27 cellular contexts compared by ENCODE assay signal in the genomic region with DNA sequence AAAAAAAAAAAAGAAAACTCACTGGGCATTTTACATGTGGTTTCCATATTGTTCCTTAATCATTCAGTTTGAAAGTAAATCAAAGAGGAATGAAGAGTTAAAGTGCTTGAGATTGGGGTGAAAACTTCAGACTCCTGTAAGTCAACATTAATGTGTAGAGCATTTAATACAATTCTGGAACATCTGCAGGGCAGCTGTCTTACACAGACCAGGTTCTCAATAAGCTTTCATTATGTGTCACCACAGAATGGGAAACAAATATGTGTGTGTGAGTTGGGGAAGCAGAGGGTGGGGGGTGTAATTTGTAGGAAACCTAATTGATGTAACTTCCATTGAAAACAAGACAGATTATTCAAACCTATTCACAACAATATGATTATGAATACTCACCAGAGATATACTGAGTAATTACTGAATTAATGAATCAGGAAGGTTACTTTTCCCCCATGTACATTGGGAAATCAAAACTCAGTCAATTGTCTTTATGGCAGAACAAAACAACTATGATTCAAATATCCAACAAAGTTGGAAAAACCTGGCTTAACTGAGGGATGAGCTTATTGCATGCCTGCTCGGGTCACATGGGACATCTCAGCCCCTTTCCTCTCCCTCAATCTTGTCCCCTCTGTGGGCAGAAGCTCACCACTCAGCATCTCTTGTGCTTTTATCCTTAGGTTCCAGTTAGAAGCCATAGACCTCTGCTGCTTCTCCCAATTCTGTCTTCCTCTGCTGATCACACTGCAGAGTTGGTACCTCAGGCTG.
DNase-seq lines count a peak whose midpoint lies in the region; ATAC-seq, FAIRE-seq and TF ChIP-seq lines count a peak whose summit lies in the region.
"Had no signal": no experiment of that assay in that cellular context is flagged by ENCODE, and none has a peak within 500 bp of the region (broad histone marks: within the 10 kb centered on the region; RNA-seq: fewer than 3 reads in every experiment).

No MANE protein-coding gene starts in this region.

- no peak for TF ChIP-seq CTCF in ascending aorta (IDR thresholded peaks at IDR 0.05)
- no peak for TF ChIP-seq CTCF in keratinocyte (optimal IDR thresholded peaks at IDR 0.05 in 1 of 3, IDR thresholded peaks at IDR 0.05 in 1 of 3, conservative IDR thresholded peaks at IDR 0.05 in 1 of 3; ENCODE audit: extremely low read depth in 1 of 3, insufficient read depth in 2 of 3, low read length in 3 of 3)

- no peaks in the 10 kb centered on the region for H3K9me1 ChIP-seq in keratinocyte (ENCODE audit: control insufficient read depth, extremely low read depth, insufficient read depth, low read length)

- H3K4me3 Mint-ChIP-seq in CD4-positive, alpha-beta memory T cell = no peak overlapping the region
- H3K4me3 Mint-ChIP-seq in effector memory CD8-positive, alpha-beta T cell = no peak overlapping the region
- H3K4me3 Mint-ChIP-seq: activated CD4-positive, alpha-beta memory T cell treated with anti-CD3 and anti-CD28 coated beads, Interleukin-2, amount 10 ng/mL, durations not matched to agents 7 days and 5 days; activated naive CD8-positive, alpha-beta T cell treated with anti-CD3 and anti-CD28 coated beads for 36 hours; B cell; mesothelial cell of epicardium; natural killer cell had no signal

- no peak for ATAC-seq in stimulated activated naive CD8-positive, alpha-beta T cell treated with anti-CD3 and anti-CD28 coated beads, Interleukin-15, Interleukin-2, amounts not matched to agents 100 U/mL and 50 U/mL, for 24 hours
- no peak for ATAC-seq in effector memory CD8-positive, alpha-beta T cell (replicated peaks)
- ATAC-seq in GM18870 (IDR thresholded peaks at IDR 0.05; ENCODE audit: unreplicated experiment) = no peak
- ATAC-seq: foreskin keratinocyte, natural killer cell, right cardiac atrium had no signal

- peak overlapping the region; percentile 32 to 69 for H3K27ac ChIP-seq in ascending aorta
- H3K27ac ChIP-seq in keratinocyte (ENCODE audit: control insufficient read depth, insufficient read depth, low read length) = no peak overlapping the region
- no peak overlapping the region for H3K27ac ChIP-seq in CD4-positive, alpha-beta memory T cell (ENCODE audit: low read depth, low read length)
- H3K27ac ChIP-seq: foreskin keratinocyte, pancreas had no signal

- H3K36me3 ChIP-seq in ascending aorta (no peaks in the 10 kb centered on the region), keratinocyte (ENCODE audit: control insufficient read depth in 2 of 2, extremely low read depth in 1 of 2, insufficient read depth in 2 of 2, low read length in 2 of 2) (no peaks in the 10 kb centered on the region)
- no peaks in the 10 kb centered on the region for H3K36me3 ChIP-seq in CD4-positive, alpha-beta memory T cell (ENCODE audit: insufficient read depth, low read length)
- H3K36me3 ChIP-seq: pancreas, thoracic aorta had no signal

- H3K9ac ChIP-seq in keratinocyte (ENCODE audit: control insufficient read depth, extremely low read depth, insufficient read depth, low read length) = no peak overlapping the region

- DNase-seq in HCEC 1CT = peak; percentile 78
- DNase-seq in ascending aorta (ENCODE audit: low spot score in 2 of 2) = no peak
- no peak for DNase-seq in keratinocyte (ENCODE audit: low read depth, low spot score)
- DNase-seq in stimulated activated naive CD8-positive, alpha-beta T cell treated with anti-CD3 and anti-CD28 coated beads, Interleukin-15, Interleukin-2, amounts not matched to agents 100 U/mL and 50 U/mL, for 24 hours = no peak
- DNase-seq in CD4-positive, alpha-beta memory T cell = no peak
- no peak for DNase-seq in effector memory CD8-positive, alpha-beta T cell
- DNase-seq: activated CD4-positive, alpha-beta memory T cell treated with anti-CD3 and anti-CD28 coated beads, Interleukin-2, amount 10 ng/mL, durations not matched to agents 7 days and 5 days; activated CD4-positive, CD25-positive, alpha-beta regulatory T cell treated with anti-CD3 and anti-CD28 coated beads, Interleukin-2, amount 50 U/mL, for 72 hours; activated effector memory CD4-positive, alpha-beta T cell treated with Interleukin-2 at 50 U/mL for 16 hours; activated naive CD8-positive, alpha-beta T cell treated with anti-CD3 and anti-CD28 coated beads for 36 hours; cerebellar nuclear complex; natural killer cell; NCI-H1105; NCI-H2029 treated with DMSO at 0.1 percent for 48 hours; pancreas; right cardiac atrium; SIG-M5; stimulated activated CD4-positive, alpha-beta T cell treated with anti-CD3 and anti-CD28 coated beads, Interleukin-4, amount 100 ng/mL, for 4 hours; stimulated activated naive CD4-positive, alpha-beta T cell; T-helper 1 cell had no signal

- H3K4me1 ChIP-seq in ascending aorta (peaks cover 0 to 11% of the 10 kb centered on the region in 2 donors), keratinocyte (ENCODE audit: control insufficient read depth, extremely low read depth, insufficient read depth, low read length) (peaks cover 40% of the 10 kb centered on the region)
- no peaks in the 10 kb centered on the region for H3K4me1 ChIP-seq in CD4-positive, alpha-beta memory T cell (ENCODE audit: insufficient read depth, low read length)

- no peaks in the 10 kb centered on the region for H3K36me3 Mint-ChIP-seq in CD4-positive, alpha-beta memory T cell
- H3K36me3 Mint-ChIP-seq in effector memory CD8-positive, alpha-beta T cell (ENCODE audit: insufficient read depth) = no peaks in the 10 kb centered on the region
- H3K36me3 Mint-ChIP-seq: activated naive CD8-positive, alpha-beta T cell treated with anti-CD3 and anti-CD28 coated beads for 36 hours; mesothelial cell of epicardium; natural killer cell had no signal

- H3K27ac Mint-ChIP-seq in CD4-positive, alpha-beta memory T cell = no peak overlapping the region
- H3K27ac Mint-ChIP-seq in effector memory CD8-positive, alpha-beta T cell = no peak overlapping the region
- H3K27ac Mint-ChIP-seq: activated CD4-positive, alpha-beta memory T cell treated with anti-CD3 and anti-CD28 coated beads, Interleukin-2, amount 10 ng/mL, durations not matched to agents 7 days and 5 days; activated naive CD8-positive, alpha-beta T cell treated with anti-CD3 and anti-CD28 coated beads for 36 hours; B cell; mesothelial cell of epicardium; natural killer cell had no signal

- H2AFZ ChIP-seq in keratinocyte (ENCODE audit: control insufficient read depth, low read length) = no peak overlapping the region

- peaks cover 0 to 2% (median 0%) of the 10 kb centered on the region in 8 donors for H3K9me3 Mint-ChIP-seq in CD4-positive, alpha-beta memory T cell
- no peaks in the 10 kb centered on the region for H3K9me3 Mint-ChIP-seq in effector memory CD8-positive, alpha-beta T cell
- H3K9me3 Mint-ChIP-seq: activated CD4-positive, alpha-beta memory T cell treated with anti-CD3 and anti-CD28 coated beads, Interleukin-2, amount 10 ng/mL, durations not matched to agents 7 days and 5 days; activated naive CD8-positive, alpha-beta T cell treated with anti-CD3 and anti-CD28 coated beads for 36 hours; mesothelial cell of epicardium; natural killer cell had no signal

- no peaks in the 10 kb centered on the region for H3K4me1 Mint-ChIP-seq in CD4-positive, alpha-beta memory T cell
- H3K4me1 Mint-ChIP-seq in effector memory CD8-positive, alpha-beta T cell (ENCODE audit: low read depth in 2 of 2) = no peaks in the 10 kb centered on the region
- H3K4me1 Mint-ChIP-seq: activated CD4-positive, alpha-beta memory T cell treated with anti-CD3 and anti-CD28 coated beads, Interleukin-2, amount 10 ng/mL, durations not matched to agents 7 days and 5 days; activated naive CD8-positive, alpha-beta T cell treated with anti-CD3 and anti-CD28 coated beads for 36 hours; B cell; natural killer cell had no signal

- no peaks in the 10 kb centered on the region for H3K79me2 ChIP-seq in keratinocyte (ENCODE audit: control insufficient read depth, insufficient read depth, low read length)

- H4K20me1 ChIP-seq in keratinocyte (ENCODE audit: control insufficient read depth, extremely low read depth, insufficient read depth, low read length) = no peaks in the 10 kb centered on the region

- POLR2A ChIA-PET in CD4-positive, alpha-beta memory T cell (lab: Charles Lee; ENCODE audit: partially characterized antibody) = no interaction called here

- H3K4me3 ChIP-seq in ascending aorta (no peak overlapping the region), keratinocyte (ENCODE audit: control insufficient read depth in 2 of 3, extremely low read depth in 1 of 3, insufficient read depth in 2 of 3, low read depth in 1 of 3, low read length in 3 of 3) (no peak overlapping the region)
- H3K4me3 ChIP-seq in CD4-positive, alpha-beta memory T cell (ENCODE audit: low read length in 2 of 2) = no peak overlapping the region
- H3K4me3 ChIP-seq: pancreas, thoracic aorta had no signal

- FAIRE-seq in keratinocyte (lab: Jason Lieb, UNC) = peak; percentile 67
- FAIRE-seq: GM12891, pancreas, TTC549 had no signal

- no peak overlapping the region for H3K4me2 ChIP-seq in keratinocyte (ENCODE audit: control insufficient read depth, extremely low read depth, insufficient read depth, low read depth, low read length)

- H3K27me3 ChIP-seq in ascending aorta (no peaks in the 10 kb centered on the region), keratinocyte (ENCODE audit: control insufficient read depth, extremely low read depth, insufficient read depth, low read length) (no peaks in the 10 kb centered on the region)
- H3K27me3 ChIP-seq in CD4-positive, alpha-beta memory T cell (ENCODE audit: insufficient read depth, low read length) = no peaks in the 10 kb centered on the region
- H3K27me3 ChIP-seq: foreskin keratinocyte, pancreas had no signal

- H3K27me3 Mint-ChIP-seq in CD4-positive, alpha-beta memory T cell = peaks cover 14 to 23% of the 10 kb centered on the region in 2 donors
- peaks cover 39 to 77% of the 10 kb centered on the region in 2 donors for H3K27me3 Mint-ChIP-seq in effector memory CD8-positive, alpha-beta T cell

- dilution Hi-C loops in keratinocyte (cut with MboI; ENCODE audit: extremely low pct_ligation_motif_present, low sequenced_read_pairs) = no loop called here

- H3K9me3 ChIP-seq in ascending aorta (no peaks in the 10 kb centered on the region), keratinocyte (ENCODE audit: control insufficient read depth, low read depth, low read length) (no peaks in the 10 kb centered on the region)
- no peaks in the 10 kb centered on the region for H3K9me3 ChIP-seq in CD4-positive, alpha-beta memory T cell (ENCODE audit: control insufficient read depth in 1 of 2, low read length in 2 of 2)
- H3K9me3 ChIP-seq: pancreas, thoracic aorta had no signal

- CTCF ChIA-PET in CD4-positive, alpha-beta memory T cell (lab: Charles Lee; ENCODE audit: partially characterized antibody) = no interaction called here

- intact Hi-C loops in ascending aorta (cut with DNase I) = loop anchor here (5.0 kb wide), 1 partner anchor 58 kb away; no protein-coding TSS in a partner anchor
- intact Hi-C loops in CD4-positive, alpha-beta memory T cell (cut with micrococcal nuclease) = no loop called here

Comparison
In these comparisons a context has a peak if more than half of its experiments do, and no peak if none do; other contexts are left out.
1. H3K27ac ChIP-seq: peak in ascending aorta (2 of 2); none in keratinocyte (single experiment) and CD4-positive, alpha-beta memory T cell (single experiment).